In the genomic region with DNA sequence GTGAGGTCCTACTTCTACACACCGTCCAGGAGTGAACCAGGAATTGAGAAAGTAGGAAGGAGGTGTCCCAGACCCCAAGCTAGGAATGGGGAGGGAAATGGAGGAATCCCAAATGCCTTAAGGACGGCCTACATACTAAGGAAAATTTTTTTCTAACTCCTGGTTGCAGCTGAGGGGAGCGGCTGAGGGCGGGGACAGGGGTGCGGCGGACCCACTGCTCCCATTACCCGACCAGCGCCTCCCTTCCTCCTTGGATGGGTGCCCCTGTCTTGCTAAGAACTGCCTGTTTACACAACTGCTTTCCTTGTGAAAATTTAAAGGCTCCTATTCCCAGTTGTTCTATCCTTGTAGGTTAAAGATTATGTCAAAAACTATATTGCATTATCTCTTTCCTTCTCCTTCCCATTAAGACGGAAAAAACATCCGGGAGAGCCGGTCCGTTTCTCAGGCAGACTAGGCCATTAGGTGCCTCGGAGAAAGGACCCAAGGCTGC, we compare ENCODE assay signal across 1 cellular context.
TF ChIP-seq lines count a peak whose summit lies in the region.

No MANE protein-coding gene starts in this region.

TF ChIP-seq in GM23338, 12 proteins besides CTCF, POLR2A, EP300 and RAD21 (continued from another document):
- TF ChIP-seq, protein P1, sequence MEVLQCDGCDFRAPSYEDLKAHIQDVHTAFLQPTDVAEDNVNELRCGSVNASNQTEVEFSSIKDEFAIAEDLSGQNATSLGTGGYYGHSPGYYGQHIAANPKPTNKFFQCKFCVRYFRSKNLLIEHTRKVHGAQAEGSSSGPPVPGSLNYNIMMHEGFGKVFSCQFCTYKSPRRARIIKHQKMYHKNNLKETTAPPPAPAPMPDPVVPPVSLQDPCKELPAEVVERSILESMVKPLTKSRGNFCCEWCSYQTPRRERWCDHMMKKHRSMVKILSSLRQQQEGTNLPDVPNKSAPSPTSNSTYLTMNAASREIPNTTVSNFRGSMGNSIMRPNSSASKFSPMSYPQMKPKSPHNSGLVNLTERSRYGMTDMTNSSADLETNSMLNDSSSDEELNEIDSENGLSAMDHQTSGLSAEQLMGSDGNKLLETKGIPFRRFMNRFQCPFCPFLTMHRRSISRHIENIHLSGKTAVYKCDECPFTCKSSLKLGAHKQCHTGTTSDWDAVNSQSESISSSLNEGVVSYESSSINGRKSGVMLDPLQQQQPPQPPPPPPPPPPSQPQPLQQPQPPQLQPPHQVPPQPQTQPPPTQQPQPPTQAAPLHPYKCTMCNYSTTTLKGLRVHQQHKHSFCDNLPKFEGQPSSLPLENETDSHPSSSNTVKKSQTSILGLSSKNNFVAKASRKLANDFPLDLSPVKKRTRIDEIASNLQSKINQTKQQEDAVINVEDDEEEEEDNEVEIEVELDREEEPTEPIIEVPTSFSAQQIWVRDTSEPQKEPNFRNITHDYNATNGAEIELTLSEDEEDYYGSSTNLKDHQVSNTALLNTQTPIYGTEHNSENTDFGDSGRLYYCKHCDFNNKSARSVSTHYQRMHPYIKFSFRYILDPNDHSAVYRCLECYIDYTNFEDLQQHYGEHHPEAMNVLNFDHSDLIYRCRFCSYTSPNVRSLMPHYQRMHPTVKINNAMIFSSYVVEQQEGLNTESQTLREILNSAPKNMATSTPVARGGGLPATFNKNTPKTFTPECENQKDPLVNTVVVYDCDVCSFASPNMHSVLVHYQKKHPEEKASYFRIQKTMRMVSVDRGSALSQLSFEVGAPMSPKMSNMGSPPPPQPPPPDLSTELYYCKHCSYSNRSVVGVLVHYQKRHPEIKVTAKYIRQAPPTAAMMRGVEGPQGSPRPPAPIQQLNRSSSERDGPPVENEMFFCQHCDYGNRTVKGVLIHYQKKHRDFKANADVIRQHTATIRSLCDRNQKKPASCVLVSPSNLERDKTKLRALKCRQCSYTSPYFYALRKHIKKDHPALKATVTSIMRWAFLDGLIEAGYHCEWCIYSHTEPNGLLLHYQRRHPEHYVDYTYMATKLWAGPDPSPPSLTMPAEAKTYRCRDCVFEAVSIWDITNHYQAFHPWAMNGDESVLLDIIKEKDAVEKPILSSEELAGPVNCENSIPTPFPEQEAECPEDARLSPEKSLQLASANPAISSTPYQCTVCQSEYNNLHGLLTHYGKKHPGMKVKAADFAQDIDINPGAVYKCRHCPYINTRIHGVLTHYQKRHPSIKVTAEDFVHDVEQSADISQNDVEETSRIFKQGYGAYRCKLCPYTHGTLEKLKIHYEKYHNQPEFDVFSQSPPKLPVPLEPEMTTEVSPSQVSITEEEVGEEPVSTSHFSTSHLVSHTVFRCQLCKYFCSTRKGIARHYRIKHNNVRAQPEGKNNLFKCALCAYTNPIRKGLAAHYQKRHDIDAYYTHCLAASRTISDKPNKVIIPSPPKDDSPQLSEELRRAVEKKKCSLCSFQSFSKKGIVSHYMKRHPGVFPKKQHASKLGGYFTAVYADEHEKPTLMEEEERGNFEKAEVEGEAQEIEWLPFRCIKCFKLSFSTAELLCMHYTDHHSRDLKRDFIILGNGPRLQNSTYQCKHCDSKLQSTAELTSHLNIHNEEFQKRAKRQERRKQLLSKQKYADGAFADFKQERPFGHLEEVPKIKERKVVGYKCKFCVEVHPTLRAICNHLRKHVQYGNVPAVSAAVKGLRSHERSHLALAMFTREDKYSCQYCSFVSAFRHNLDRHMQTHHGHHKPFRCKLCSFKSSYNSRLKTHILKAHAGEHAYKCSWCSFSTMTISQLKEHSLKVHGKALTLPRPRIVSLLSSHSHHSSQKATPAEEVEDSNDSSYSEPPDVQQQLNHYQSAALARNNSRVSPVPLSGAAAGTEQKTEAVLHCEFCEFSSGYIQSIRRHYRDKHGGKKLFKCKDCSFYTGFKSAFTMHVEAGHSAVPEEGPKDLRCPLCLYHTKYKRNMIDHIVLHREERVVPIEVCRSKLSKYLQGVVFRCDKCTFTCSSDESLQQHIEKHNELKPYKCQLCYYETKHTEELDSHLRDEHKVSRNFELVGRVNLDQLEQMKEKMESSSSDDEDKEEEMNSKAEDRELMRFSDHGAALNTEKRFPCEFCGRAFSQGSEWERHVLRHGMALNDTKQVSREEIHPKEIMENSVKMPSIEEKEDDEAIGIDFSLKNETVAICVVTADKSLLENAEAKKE (CRISPR knock-in tag; IDR thresholded peaks at IDR 0.05): no peak
- TF ChIP-seq EZH2phosphoT487 (IDR thresholded peaks at IDR 0.05; ENCODE audit: unreplicated experiment) (no peak), ZNF331 (CRISPR knock-in tag; IDR thresholded peaks at IDR 0.05; ENCODE audit: low read depth) (no peak), ETS1 (IDR thresholded peaks at IDR 0.05) (no peak), POLR2AphosphoS5 (IDR thresholded peaks at IDR 0.05; ENCODE audit: low read depth) (no peak), EZH2 (IDR thresholded peaks at IDR 0.05; ENCODE audit: low read depth, unreplicated experiment) (no peak), REST (IDR thresholded peaks at IDR 0.05; ENCODE audit: unreplicated experiment) (no peak), CREB1 (CRISPR knock-in tag; IDR thresholded peaks at IDR 0.05; ENCODE audit: low read depth) (no peak)
